In genomic region chr12:94513527-94513926, GRCh38 we compare ENCODE assay signal across 7 cellular contexts.
"Had no signal": no experiment of that assay in that cellular context is flagged by ENCODE, and none has a peak within 500 bp of the region (broad histone marks: within the 10 kb centered on the region; RNA-seq: fewer than 3 reads in every experiment).

No MANE protein-coding gene starts in this region.

- FAIRE-seq: HTR-8/SVneo, K562 had no signal

- ATAC-seq: K562 had no signal

- H3K4me2 ChIP-seq: KMS-11 had no signal

- H3K4me3 ChIP-seq: K562 had no signal

- DNase-seq: IMR-90, KBM-7, KG1 had no signal

- H3K9ac ChIP-seq: KMS-11 had no signal

- H3K27ac ChIP-seq: HL-60, KMS-11 had no signal
